In the genomic region with DNA sequence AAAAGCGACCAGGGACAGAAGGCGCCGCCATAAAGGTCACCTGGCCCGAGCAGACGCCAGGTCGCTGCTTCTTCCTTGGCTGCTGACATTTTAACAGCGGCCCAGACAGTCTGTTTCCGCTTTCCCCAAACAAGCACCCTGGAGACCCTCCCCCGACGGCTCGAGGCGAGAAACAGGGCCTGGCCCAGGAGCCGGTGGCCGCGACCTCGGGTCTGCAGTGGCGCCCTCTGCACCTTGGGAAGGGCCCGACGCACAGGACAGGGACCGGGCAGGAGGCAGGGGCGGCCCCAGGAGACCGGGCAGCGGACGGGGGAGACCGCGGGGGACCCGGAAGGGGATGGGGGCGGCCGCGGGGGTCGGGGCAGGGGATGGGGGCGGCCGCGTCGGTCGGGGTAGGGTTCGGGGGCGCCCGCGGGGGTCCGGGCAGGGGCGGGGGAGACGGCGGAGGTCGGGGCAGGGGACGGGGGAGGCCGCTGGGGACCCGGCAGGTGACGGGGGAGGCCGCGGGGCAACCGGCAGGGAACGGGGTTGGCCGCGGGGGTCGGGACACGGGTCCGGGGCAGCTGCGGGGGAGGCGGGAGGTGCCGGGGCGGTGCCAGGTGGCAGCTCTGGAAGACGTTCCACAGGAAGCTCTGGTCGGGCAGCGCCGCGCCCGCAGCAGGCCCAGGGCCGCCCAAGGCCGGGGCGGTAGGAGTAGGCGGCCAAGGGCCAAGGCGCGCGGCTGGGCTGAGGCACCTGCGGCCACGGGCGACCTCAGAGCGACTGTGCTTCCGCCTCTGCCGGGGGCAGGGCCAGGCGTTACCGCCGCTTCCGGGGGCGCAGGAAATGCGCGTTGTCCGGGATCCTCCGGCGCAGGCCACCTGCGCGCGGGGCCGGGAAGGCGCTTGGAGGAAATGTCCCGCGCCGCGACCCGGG, we compare ENCODE assay signal across 8 cellular contexts.
DNase-seq lines count a peak whose midpoint lies in the region; ATAC-seq, FAIRE-seq and TF ChIP-seq lines count a peak whose summit lies in the region.
"Not testable (repeated sequence)": the region's sequence is repeated elsewhere in the genome, so short reads cannot be mapped to it uniquely, and the experiment has no call there.

No MANE protein-coding gene starts in this region.

- ATAC-seq in GM19035 (IDR thresholded peaks at IDR 0.05; ENCODE audit: unreplicated experiment), result peak; percentile 95
- peak; percentile 88 for ATAC-seq in HG02763 (IDR thresholded peaks at IDR 0.05; ENCODE audit: unreplicated experiment)

- not testable (repeated sequence) for FAIRE-seq in small intestine (lab: Jason Lieb, UNC)

- not testable (repeated sequence) for H2AFZ ChIP-seq in ACC112 (ENCODE audit: low read length, unreplicated experiment)

- H3K9me3 ChIP-seq in HUES64 (ENCODE audit: insufficient read depth, low read depth, low read length); small intestine (ENCODE audit: control insufficient read depth, low read depth): not testable (repeated sequence)

- H3K4me1 ChIP-seq in ACC112 (ENCODE audit: control insufficient read depth, insufficient read depth, low read length, unreplicated experiment); HUES64 (ENCODE audit: insufficient read depth, low read length); small intestine (ENCODE audit: control insufficient read depth in 2 of 2, insufficient read depth in 1 of 2, low read depth in 1 of 2, low read length in 1 of 2): not testable (repeated sequence)

- DNase-seq in activated CD4-positive, alpha-beta T cell treated with anti-CD3 and anti-CD28 coated beads, Interleukin-2, amount 50 U/mL, for 48 hours, result peak; percentile 50 to 62
- DNase-seq in choroid plexus epithelial cell (ENCODE audit: low read depth), result not testable (repeated sequence)
- peak; percentile 39 for DNase-seq in left kidney (ENCODE audit: low read depth, low spot score)
- DNase-seq in small intestine, result peak; percentile 39

- H3K9ac ChIP-seq in HUES64 (ENCODE audit: low read depth, low read length), result not testable (repeated sequence)

- not testable (repeated sequence) for H3K79me2 ChIP-seq in ACC112 (ENCODE audit: control insufficient read depth, insufficient read depth, low read length, unreplicated experiment)

- H3K4me3 ChIP-seq in ACC112 (ENCODE audit: low read depth, low read length) (peak overlapping the region; percentile 71), HUES64 (ENCODE audit: low read length) (peak overlapping the region; percentile 49), choroid plexus epithelial cell (ENCODE audit: low read depth, low read length) (peak overlapping the region; percentile 31), small intestine (ENCODE audit: low read depth in 1 of 2, low read length in 2 of 2) (peak overlapping the region; percentile 6 to 54)

- H3K27ac ChIP-seq in ACC112 (ENCODE audit: low read depth, low read length); HUES64 (ENCODE audit: low read depth, low read length): not testable (repeated sequence)
- H3K27ac ChIP-seq in small intestine (ENCODE audit: low read depth in 1 of 2, low read length in 1 of 2), result peak overlapping the region; percentile 75 to 88

- H3K36me3 ChIP-seq in ACC112 (ENCODE audit: insufficient read depth, low read length); HUES64 (ENCODE audit: insufficient read depth, low read length); small intestine (ENCODE audit: control insufficient read depth in 2 of 2, insufficient read depth in 2 of 2, low read length in 2 of 2): not testable (repeated sequence)

- 3% methylated on average over 12 of the region's 101 CpGs for WGBS in HUES64
- 0 to 3% (median 2%) methylated on average over 13 to 21 of the region's 101 CpGs for WGBS in small intestine, 3 donors

- not testable (repeated sequence) for TF ChIP-seq CTCF in choroid plexus epithelial cell (conservative IDR thresholded peaks at IDR 0.05; ENCODE audit: low read depth, low read length)

- H3K27me3 ChIP-seq in ACC112 (ENCODE audit: insufficient read depth, low read length); HUES64 (ENCODE audit: insufficient read depth, low read length); small intestine (ENCODE audit: control insufficient read depth in 2 of 2, insufficient read depth in 2 of 2, low read length in 2 of 2): not testable (repeated sequence)
